Comparison of ENCODE assay signal across 18 cellular contexts in the genomic region with DNA sequence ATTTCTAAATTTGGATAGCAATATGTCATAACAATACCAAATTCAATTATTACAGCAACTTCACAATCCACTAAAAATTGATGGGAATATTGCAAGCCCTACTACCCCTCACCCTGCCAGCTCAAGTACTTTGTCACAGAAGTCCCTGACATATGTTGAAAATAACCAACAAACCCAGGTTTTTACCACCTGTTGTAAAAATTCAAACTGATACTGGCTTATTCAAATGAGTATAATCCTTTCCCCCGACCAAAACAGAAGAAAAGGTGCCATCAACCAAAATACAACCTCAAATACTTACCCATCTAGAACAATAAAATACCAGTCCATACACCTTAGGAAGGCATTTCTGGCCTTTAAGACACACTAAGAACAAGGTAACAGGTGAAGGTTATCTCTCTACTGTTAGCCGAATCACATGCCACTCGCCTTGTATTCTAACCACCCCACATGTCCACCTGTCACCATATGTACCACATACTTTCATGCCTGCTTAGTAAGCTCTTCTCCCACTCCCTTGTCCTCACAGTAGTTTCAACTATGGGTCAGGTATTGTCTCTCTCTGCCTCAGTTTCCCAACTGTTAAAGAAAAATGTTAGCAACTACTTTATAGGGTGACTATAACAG. TPM values are rescaled to one million over a fixed set of nuclear protein-coding genes. Genes with fewer than 3 reads are reported as not detected.
A peak's percentile ranks its signal among the peaks of the same experiment; 100 is the strongest.
DNase-seq lines count a peak whose midpoint lies in the region; TF ChIP-seq lines count a peak whose summit lies in the region.
"Had no signal": no experiment of that assay in that cellular context is flagged by ENCODE, and none has a peak within 500 bp of the region (broad histone marks: within the 10 kb centered on the region; RNA-seq: fewer than 3 reads in every experiment).

No MANE protein-coding gene starts in this region.

- intact Hi-C loops in adrenal gland (cut with DNase I), result no loop called here

- no peaks in the 10 kb centered on the region for H3K27me3 Mint-ChIP-seq in mesothelial cell of epicardium (ENCODE audit: low read depth)

- no peaks in the 10 kb centered on the region for H3K9me3 ChIP-seq in adrenal gland (replicated peaks in 1 of 3)

- H3K9me3 Mint-ChIP-seq in mesothelial cell of epicardium, result peaks cover 9% of the 10 kb centered on the region

- no peaks in the 10 kb centered on the region for H3K4me1 ChIP-seq in adrenal gland (replicated peaks in 1 of 2)

- peaks cover 0 to 10% of the 10 kb centered on the region in 2 donors for H3K36me3 ChIP-seq in adrenal gland (replicated peaks in 1 of 2)

- peak overlapping the region; percentile 13 for H3K27ac Mint-ChIP-seq in mesothelial cell of epicardium
- H3K27ac Mint-ChIP-seq: CD8-positive, alpha-beta T cell had no signal

- no peak overlapping the region for H3K4me3 ChIP-seq in GM12865 (ENCODE audit: low read depth, low read length)
- no peak overlapping the region for H3K4me3 ChIP-seq in adrenal gland
- H3K4me3 ChIP-seq: PC-9, SK-N-MC had no signal

- H3K27me3 ChIP-seq in adrenal gland, result no peaks in the 10 kb centered on the region

- H3K36me3 Mint-ChIP-seq in mesothelial cell of epicardium, result peaks cover 25% of the 10 kb centered on the region

- TF ChIP-seq CTCF in GM12865 (IDR thresholded peaks at IDR 0.05; ENCODE audit: insufficient read depth, low read depth, low read length, missing control alignments), result no peak
- TF ChIP-seq CTCF in mesothelial cell of epicardium (IDR thresholded peaks at IDR 0.05; ENCODE audit: unreplicated experiment), result no peak
- TF ChIP-seq CTCF in adrenal gland (IDR thresholded peaks at IDR 0.05), result no peak

- DNase-seq in DMS 273 (lab: John Stamatoyannopoulos, UW; ENCODE audit: unreplicated experiment) (peak; percentile 26), DMS 273 treated with DMSO at 0.1 percent for 48 hours (lab: John Stamatoyannopoulos, UW) (no peak), GM12865 (ENCODE audit: low read depth) (peak; percentile 36), NCI-H524 treated with DMSO at 0.1 percent for 48 hours (lab: John Stamatoyannopoulos, UW) (peak; percentile 81), mesothelial cell of epicardium (ENCODE audit: low spot score in 2 of 2, unreplicated experiment in 2 of 2) (no peak), KG1 (lab: John Stamatoyannopoulos, UW) (no peak), adrenal gland (no peak), superior temporal gyrus (ENCODE audit: extremely low spot score) (no peak)
- DNase-seq: CD8-positive, alpha-beta T cell; EL; GOT3; MV-4-11; NCI-H1436; NCI-H2081; NCI-H2227 treated with DMSO at 0.1 percent for 48 hours; PC-9 had no signal

- no peak for TF ChIP-seq POLR2A in adrenal gland (IDR thresholded peaks at IDR 0.05)

- whole genome bisulfite sequencing in adrenal gland, 4 donors, result 87 to 96% (median 91%) methylated on average over 3 of the region's 3 CpGs

- H3K4me1 Mint-ChIP-seq in mesothelial cell of epicardium, result peaks cover 9% of the 10 kb centered on the region

- H3K4me3 Mint-ChIP-seq in mesothelial cell of epicardium, result no peak overlapping the region
- H3K4me3 Mint-ChIP-seq: CD8-positive, alpha-beta T cell had no signal

- H3K27ac ChIP-seq in adrenal gland, result no peak overlapping the region
- H3K27ac ChIP-seq: 22Rv1, PC-9, SK-N-MC had no signal

RNA-seq across cellular contexts. Expression of a gene that starts 53.1 kb away (rescaled TPM):
- total RNA-seq in mesothelial cell of epicardium, result 22.3 to 23.2 TPM (median 23.0 TPM) in 3 replicates
- 10 to 100 TPM in 6 of 8 donors, 1 to 10 TPM in 2; 4.6 to 20.0 (median 13.3) TPM for total RNA-seq in adrenal gland
- 10 to 100 TPM in 1 of 3 donors, 1 to 10 TPM in 2; 5.1 to 20.3 (median 7.5) TPM for polyA plus RNA-seq in adrenal gland

Comparison
In these comparisons a context has a peak if more than half of its experiments do, and no peak if none do; other contexts are left out.
1. DNase-seq: peak in DMS 273 (single experiment), GM12865 (single experiment) and NCI-H524 treated with DMSO at 0.1 percent for 48 hours (single experiment); none in DMS 273 treated with DMSO at 0.1 percent for 48 hours (single experiment), mesothelial cell of epicardium (0 of 2), KG1 (single experiment), adrenal gland (0 of 7) and superior temporal gyrus (single experiment).